ENCODE assay signal across 1 cellular context in the genomic region with DNA sequence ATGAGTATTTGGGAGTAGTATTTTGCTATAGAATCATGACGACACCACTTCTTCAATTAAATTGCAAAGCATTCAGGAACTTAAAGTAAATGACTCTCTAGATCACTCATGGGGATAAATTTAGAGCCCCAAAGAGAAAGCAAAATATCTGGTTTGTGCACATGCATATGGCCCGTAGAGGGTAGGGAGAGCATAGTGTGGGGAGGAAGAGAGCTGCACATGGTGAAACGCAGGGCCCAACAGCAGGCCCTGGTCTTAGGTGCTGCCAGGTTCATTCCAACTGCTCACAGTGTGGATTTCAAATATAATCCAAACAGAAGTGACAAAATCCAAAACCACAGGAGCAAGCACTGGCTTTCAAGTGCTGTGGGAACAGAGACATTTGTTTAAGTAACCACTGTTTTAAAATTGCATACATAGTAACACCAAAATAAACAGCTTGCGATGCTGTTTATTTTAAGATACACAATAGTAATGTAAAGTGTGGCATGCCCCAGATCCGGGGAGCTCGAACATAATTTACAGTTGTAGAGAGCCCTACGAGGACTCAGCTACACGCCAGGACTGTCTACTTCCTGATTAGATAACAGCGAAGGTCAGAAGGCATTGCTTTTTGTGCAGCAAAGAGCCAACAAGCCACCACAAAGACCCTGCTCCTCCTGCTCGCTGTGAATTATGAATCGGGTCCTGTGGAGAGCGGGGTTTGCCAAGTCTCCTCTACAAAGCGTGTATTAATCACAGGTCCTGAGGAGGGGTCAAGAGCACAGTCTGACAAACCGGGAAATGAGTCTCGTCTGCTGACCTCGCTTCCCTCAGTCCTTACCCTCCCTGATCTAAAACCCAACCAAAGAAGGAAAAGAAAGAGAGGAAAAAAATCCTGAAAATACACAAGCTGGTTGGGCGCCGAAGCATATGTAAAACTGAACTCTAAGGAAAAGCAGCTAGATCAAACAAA.
TF ChIP-seq lines count a peak whose summit lies in the region.

No MANE protein-coding gene starts in this region.

TF ChIP-seq in HepG2, 621 proteins besides CTCF, POLR2A, EP300 and RAD21 (continued from another document and continues in another):
- TF ChIP-seq ZBTB34 (CRISPR knock-in tag; IDR thresholded peaks at IDR 0.05) (no peak), PITX1 (CRISPR knock-in tag; IDR thresholded peaks at IDR 0.05) (peak; percentile 56), ZNF20 (CRISPR knock-in tag; IDR thresholded peaks at IDR 0.05) (no peak), KDM2A (CRISPR knock-in tag; IDR thresholded peaks at IDR 0.05; ENCODE audit: borderline replicate concordance, low read depth) (no peak), ATF7 (IDR thresholded peaks at IDR 0.05) (no peak), ATF7 (CRISPR knock-in tag; IDR thresholded peaks at IDR 0.05) (no peak), YEATS4 (CRISPR knock-in tag; IDR thresholded peaks at IDR 0.05; ENCODE audit: borderline replicate concordance) (no peak), ZNF761 (CRISPR knock-in tag; conservative IDR thresholded peaks at IDR 0.05) (no peak), MLLT10 (CRISPR knock-in tag; IDR thresholded peaks at IDR 0.05) (no peak), ZNF383 (CRISPR knock-in tag; IDR thresholded peaks at IDR 0.05; ENCODE audit: borderline replicate concordance) (no peak), ZNF740 (CRISPR knock-in tag; IDR thresholded peaks at IDR 0.05) (no peak), ELF4 (CRISPR knock-in tag; IDR thresholded peaks at IDR 0.05; ENCODE audit: borderline replicate concordance) (peak; percentile 86; the same call in 1 of the 2 replicates), ZNF354B (CRISPR knock-in tag; IDR thresholded peaks at IDR 0.05) (no peak), NR2F2 (IDR thresholded peaks at IDR 0.05; ENCODE audit: borderline replicate concordance, low read depth) (no peak; the same call in 1 of the 2 replicates), ZBTB7B (CRISPR knock-in tag; IDR thresholded peaks at IDR 0.05) (no peak), CEBPB (IDR thresholded peaks at IDR 0.05; ENCODE audit: borderline replicate concordance, low read depth, low read length) (no peak), ZSCAN29 (CRISPR knock-in tag; conservative IDR thresholded peaks at IDR 0.05) (no peak), HOXA9 (CRISPR knock-in tag; IDR thresholded peaks at IDR 0.05; ENCODE audit: borderline replicate concordance) (no peak), GTF3A (CRISPR knock-in tag; conservative IDR thresholded peaks at IDR 0.05) (no peak), ZKSCAN5 (CRISPR knock-in tag; IDR thresholded peaks at IDR 0.05) (no peak), KLF12 (CRISPR knock-in tag; IDR thresholded peaks at IDR 0.05; ENCODE audit: borderline replicate concordance) (no peak), FOXA1 (IDR thresholded peaks at IDR 0.05) (no peak), FOXA1 (CRISPR knock-in tag; IDR thresholded peaks at IDR 0.05) (no peak), KLF11 (CRISPR knock-in tag; IDR thresholded peaks at IDR 0.05) (no peak), MXI1 (IDR thresholded peaks at IDR 0.05; ENCODE audit: borderline replicate concordance, low read depth, low read length) (no peak), ZNF468 (CRISPR knock-in tag; IDR thresholded peaks at IDR 0.05) (no peak), ZNF558 (CRISPR knock-in tag; IDR thresholded peaks at IDR 0.05; ENCODE audit: borderline replicate concordance) (no peak), NR2F1 (CRISPR knock-in tag; IDR thresholded peaks at IDR 0.05) (no peak), HOXA7 (CRISPR knock-in tag; IDR thresholded peaks at IDR 0.05) (no peak), MEF2D (CRISPR knock-in tag; IDR thresholded peaks at IDR 0.05) (0 out of 2 replicates have a peak, but pooled peaks have one; percentile 38), RXRB (CRISPR knock-in tag; IDR thresholded peaks at IDR 0.05; ENCODE audit: borderline replicate concordance) (peak; percentile 30; the same call in 1 of the 2 replicates), NRL (CRISPR knock-in tag; IDR thresholded peaks at IDR 0.05; ENCODE audit: borderline replicate concordance) (no peak), MXD3 (CRISPR knock-in tag; IDR thresholded peaks at IDR 0.05) (no peak), CERS6 (CRISPR knock-in tag; IDR thresholded peaks at IDR 0.05) (no peak), FOSL1 (CRISPR knock-in tag; IDR thresholded peaks at IDR 0.05; ENCODE audit: borderline replicate concordance) (no peak), BRCA1 (CRISPR knock-in tag; IDR thresholded peaks at IDR 0.05) (no peak), PHF20 (CRISPR knock-in tag; IDR thresholded peaks at IDR 0.05) (no peak), JARID2 (CRISPR knock-in tag; IDR thresholded peaks at IDR 0.05; ENCODE audit: insufficient replicate concordance) (no peak), ZNF563 (CRISPR knock-in tag; IDR thresholded peaks at IDR 0.05) (no peak)
- TF ChIP-seq, protein P1, sequence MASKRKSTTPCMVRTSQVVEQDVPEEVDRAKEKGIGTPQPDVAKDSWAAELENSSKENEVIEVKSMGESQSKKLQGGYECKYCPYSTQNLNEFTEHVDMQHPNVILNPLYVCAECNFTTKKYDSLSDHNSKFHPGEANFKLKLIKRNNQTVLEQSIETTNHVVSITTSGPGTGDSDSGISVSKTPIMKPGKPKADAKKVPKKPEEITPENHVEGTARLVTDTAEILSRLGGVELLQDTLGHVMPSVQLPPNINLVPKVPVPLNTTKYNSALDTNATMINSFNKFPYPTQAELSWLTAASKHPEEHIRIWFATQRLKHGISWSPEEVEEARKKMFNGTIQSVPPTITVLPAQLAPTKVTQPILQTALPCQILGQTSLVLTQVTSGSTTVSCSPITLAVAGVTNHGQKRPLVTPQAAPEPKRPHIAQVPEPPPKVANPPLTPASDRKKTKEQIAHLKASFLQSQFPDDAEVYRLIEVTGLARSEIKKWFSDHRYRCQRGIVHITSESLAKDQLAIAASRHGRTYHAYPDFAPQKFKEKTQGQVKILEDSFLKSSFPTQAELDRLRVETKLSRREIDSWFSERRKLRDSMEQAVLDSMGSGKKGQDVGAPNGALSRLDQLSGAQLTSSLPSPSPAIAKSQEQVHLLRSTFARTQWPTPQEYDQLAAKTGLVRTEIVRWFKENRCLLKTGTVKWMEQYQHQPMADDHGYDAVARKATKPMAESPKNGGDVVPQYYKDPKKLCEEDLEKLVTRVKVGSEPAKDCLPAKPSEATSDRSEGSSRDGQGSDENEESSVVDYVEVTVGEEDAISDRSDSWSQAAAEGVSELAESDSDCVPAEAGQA (IDR thresholded peaks at IDR 0.05; ENCODE audit: low read depth), result no peak
- TF ChIP-seq, protein P1 (CRISPR knock-in tag; IDR thresholded peaks at IDR 0.05; ENCODE audit: borderline replicate concordance), result no peak
- TF ChIP-seq, protein P2, sequence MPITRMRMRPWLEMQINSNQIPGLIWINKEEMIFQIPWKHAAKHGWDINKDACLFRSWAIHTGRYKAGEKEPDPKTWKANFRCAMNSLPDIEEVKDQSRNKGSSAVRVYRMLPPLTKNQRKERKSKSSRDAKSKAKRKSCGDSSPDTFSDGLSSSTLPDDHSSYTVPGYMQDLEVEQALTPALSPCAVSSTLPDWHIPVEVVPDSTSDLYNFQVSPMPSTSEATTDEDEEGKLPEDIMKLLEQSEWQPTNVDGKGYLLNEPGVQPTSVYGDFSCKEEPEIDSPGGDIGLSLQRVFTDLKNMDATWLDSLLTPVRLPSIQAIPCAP (CRISPR knock-in tag; IDR thresholded peaks at IDR 0.05; ENCODE audit: low read depth), result no peak
- TF ChIP-seq, protein P3, sequence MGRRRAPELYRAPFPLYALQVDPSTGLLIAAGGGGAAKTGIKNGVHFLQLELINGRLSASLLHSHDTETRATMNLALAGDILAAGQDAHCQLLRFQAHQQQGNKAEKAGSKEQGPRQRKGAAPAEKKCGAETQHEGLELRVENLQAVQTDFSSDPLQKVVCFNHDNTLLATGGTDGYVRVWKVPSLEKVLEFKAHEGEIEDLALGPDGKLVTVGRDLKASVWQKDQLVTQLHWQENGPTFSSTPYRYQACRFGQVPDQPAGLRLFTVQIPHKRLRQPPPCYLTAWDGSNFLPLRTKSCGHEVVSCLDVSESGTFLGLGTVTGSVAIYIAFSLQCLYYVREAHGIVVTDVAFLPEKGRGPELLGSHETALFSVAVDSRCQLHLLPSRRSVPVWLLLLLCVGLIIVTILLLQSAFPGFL (CRISPR knock-in tag; IDR thresholded peaks at IDR 0.05), result no peak
- TF ChIP-seq, protein P4, sequence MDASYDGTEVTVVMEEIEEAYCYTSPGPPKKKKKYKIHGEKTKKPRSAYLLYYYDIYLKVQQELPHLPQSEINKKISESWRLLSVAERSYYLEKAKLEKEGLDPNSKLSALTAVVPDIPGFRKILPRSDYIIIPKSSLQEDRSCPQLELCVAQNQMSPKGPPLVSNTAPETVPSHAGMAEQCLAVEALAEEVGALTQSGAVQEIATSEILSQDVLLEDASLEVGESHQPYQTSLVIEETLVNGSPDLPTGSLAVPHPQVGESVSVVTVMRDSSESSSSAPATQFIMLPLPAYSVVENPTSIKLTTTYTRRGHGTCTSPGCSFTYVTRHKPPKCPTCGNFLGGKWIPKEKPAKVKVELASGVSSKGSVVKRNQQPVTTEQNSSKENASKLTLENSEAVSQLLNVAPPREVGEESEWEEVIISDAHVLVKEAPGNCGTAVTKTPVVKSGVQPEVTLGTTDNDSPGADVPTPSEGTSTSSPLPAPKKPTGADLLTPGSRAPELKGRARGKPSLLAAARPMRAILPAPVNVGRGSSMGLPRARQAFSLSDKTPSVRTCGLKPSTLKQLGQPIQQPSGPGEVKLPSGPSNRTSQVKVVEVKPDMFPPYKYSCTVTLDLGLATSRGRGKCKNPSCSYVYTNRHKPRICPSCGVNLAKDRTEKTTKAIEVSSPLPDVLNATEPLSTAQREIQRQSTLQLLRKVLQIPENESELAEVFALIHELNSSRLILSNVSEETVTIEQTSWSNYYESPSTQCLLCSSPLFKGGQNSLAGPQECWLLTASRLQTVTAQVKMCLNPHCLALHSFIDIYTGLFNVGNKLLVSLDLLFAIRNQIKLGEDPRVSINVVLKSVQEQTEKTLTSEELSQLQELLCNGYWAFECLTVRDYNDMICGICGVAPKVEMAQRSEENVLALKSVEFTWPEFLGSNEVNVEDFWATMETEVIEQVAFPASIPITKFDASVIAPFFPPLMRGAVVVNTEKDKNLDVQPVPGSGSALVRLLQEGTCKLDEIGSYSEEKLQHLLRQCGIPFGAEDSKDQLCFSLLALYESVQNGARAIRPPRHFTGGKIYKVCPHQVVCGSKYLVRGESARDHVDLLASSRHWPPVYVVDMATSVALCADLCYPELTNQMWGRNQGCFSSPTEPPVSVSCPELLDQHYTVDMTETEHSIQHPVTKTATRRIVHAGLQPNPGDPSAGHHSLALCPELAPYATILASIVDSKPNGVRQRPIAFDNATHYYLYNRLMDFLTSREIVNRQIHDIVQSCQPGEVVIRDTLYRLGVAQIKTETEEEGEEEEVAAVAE (CRISPR knock-in tag; IDR thresholded peaks at IDR 0.05; ENCODE audit: borderline replicate concordance), result no peak
- TF ChIP-seq, protein P5, sequence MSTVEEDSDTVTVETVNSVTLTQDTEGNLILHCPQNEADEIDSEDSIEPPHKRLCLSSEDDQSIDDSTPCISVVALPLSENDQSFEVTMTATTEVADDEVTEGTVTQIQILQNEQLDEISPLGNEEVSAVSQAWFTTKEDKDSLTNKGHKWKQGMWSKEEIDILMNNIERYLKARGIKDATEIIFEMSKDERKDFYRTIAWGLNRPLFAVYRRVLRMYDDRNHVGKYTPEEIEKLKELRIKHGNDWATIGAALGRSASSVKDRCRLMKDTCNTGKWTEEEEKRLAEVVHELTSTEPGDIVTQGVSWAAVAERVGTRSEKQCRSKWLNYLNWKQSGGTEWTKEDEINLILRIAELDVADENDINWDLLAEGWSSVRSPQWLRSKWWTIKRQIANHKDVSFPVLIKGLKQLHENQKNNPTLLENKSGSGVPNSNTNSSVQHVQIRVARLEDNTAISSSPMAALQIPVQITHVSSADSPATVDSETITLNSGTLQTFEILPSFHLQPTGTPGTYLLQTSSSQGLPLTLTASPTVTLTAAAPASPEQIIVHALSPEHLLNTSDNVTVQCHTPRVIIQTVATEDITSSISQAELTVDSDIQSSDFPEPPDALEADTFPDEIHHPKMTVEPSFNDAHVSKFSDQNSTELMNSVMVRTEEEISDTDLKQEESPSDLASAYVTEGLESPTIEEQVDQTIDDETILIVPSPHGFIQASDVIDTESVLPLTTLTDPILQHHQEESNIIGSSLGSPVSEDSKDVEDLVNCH (CRISPR knock-in tag; IDR thresholded peaks at IDR 0.05), result no peak
